ENCODE assay signal across 15 cellular contexts in the genomic region with DNA sequence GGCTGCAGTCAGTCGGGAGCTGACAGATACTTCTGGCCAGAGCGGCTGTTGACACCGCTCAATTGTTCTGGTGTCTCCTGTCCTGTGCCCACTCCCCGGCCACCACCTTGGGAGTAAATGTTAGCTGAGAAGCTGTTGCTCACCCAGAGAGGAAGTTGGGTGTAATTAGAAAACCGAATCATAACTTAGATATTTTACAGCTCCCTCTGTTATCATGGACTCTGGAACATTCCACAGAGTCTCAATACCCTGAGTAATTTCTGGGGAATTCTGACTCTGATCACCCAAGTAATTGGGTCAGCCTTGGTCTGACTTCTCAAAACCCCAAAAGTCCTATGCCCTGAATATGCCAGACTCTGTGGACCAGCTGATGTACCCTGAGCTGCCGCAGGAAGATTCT. TPM values are rescaled to one million over a fixed set of nuclear protein-coding genes. Genes with fewer than 3 reads are reported as not detected.
DNase-seq lines count a peak whose midpoint lies in the region; ATAC-seq and TF ChIP-seq lines count a peak whose summit lies in the region.
"Had no signal": no experiment of that assay in that cellular context is flagged by ENCODE, and none has a peak within 500 bp of the region (broad histone marks: within the 10 kb centered on the region; RNA-seq: fewer than 3 reads in every experiment).

No MANE protein-coding gene starts in this region.

- H3K9ac ChIP-seq in fibroblast of lung (ENCODE audit: insufficient read depth, low read length), result no peak overlapping the region

- H3K4me3 Mint-ChIP-seq in T-helper 17 cell, result no peak overlapping the region
- no peak overlapping the region for H3K4me3 Mint-ChIP-seq in CD8-positive, alpha-beta memory T cell
- H3K4me3 Mint-ChIP-seq: activated naive CD8-positive, alpha-beta T cell treated with anti-CD3 and anti-CD28 coated beads, Interleukin-2, amount 50 U/mL, for 24 hours; CD4-positive, alpha-beta memory T cell had no signal

- CTCF ChIA-PET in CD8-positive, alpha-beta memory T cell (lab: Charles Lee), result no interaction called here

- H3K4me3 ChIP-seq in fibroblast of lung (replicated peaks in 1 of 4; ENCODE audit: control extremely low read depth in 1 of 4, insufficient read depth in 1 of 4, low read depth in 3 of 4, low read length in 4 of 4), result no peak overlapping the region
- H3K4me3 ChIP-seq in CD8-positive, alpha-beta memory T cell (ENCODE audit: low read length), result no peak overlapping the region

- ATAC-seq in omental fat pad (ENCODE audit: low FRiP score) (peak; percentile 71), T-helper 17 cell (no peak)
- ATAC-seq: activated naive CD8-positive, alpha-beta T cell treated with anti-CD3 and anti-CD28 coated beads, Interleukin-2, amount 50 U/mL, for 24 hours; stimulated activated naive CD8-positive, alpha-beta T cell treated with anti-CD3 and anti-CD28 coated beads, Interleukin-15, Interleukin-2, amounts not matched to agents 100 U/mL and 50 U/mL, for 24 hours had no signal

- no peak overlapping the region for H3K4me2 ChIP-seq in fibroblast of lung (ENCODE audit: extremely low read depth, insufficient read depth, low read length)

- H3K27me3 ChIP-seq in fibroblast of lung (ENCODE audit: control insufficient read depth, insufficient read depth, low read length), result no peaks in the 10 kb centered on the region
- no peaks in the 10 kb centered on the region for H3K27me3 ChIP-seq in CD8-positive, alpha-beta memory T cell (ENCODE audit: insufficient read depth, low read length, poor library complexity, severe bottlenecking)

- no peaks in the 10 kb centered on the region for H3K4me1 ChIP-seq in fibroblast of lung (ENCODE audit: control insufficient read depth, extremely low read depth, insufficient read depth, low read length)
- H3K4me1 ChIP-seq in CD8-positive, alpha-beta memory T cell (ENCODE audit: insufficient read depth, low read length), result no peaks in the 10 kb centered on the region

- DNase-seq in EL (peak; percentile 92), RPMI7951 (ENCODE audit: low read depth) (peak; percentile 74), fibroblast of lung (ENCODE audit: low read depth in 2 of 2) (peak; percentile 20 to 97), omental fat pad (ENCODE audit: low spot score) (no peak), T-helper 17 cell (no peak), NCI-H2081 (lab: John Stamatoyannopoulos, UW) (no peak), HuH-7.5 (ENCODE audit: low spot score) (no peak)
- DNase-seq in CD8-positive, alpha-beta memory T cell, result no peak
- DNase-seq: activated CD8-positive, alpha-beta memory T cell treated with anti-CD3 and anti-CD28 coated beads, Interleukin-2, amount 50 U/mL, for 4 hours; activated naive CD8-positive, alpha-beta T cell treated with anti-CD3 and anti-CD28 coated beads, Interleukin-2, amount 50 U/mL, for 24 hours; CD4-positive, alpha-beta memory T cell; NCI-H446 treated with DMSO at 0.1 percent for 48 hours; Right ventricle myocardium superior; stimulated activated CD4-positive, alpha-beta T cell treated with anti-CD3 and anti-CD28 coated beads, Interleukin-4, amount 100 ng/mL, for 24 hours; stimulated activated naive CD8-positive, alpha-beta T cell treated with anti-CD3 and anti-CD28 coated beads, Interleukin-15, Interleukin-2, amounts not matched to agents 100 U/mL and 50 U/mL, for 24 hours had no signal

- H3K36me3 Mint-ChIP-seq in T-helper 17 cell (ENCODE audit: low read depth), result peaks cover 5% of the 10 kb centered on the region
- H3K36me3 Mint-ChIP-seq in CD8-positive, alpha-beta memory T cell, result peaks cover 0 to 4% (median 0%) of the 10 kb centered on the region in 3 donors
- H3K36me3 Mint-ChIP-seq: CD4-positive, alpha-beta memory T cell had no signal

- H3K4me1 Mint-ChIP-seq in T-helper 17 cell, result no peaks in the 10 kb centered on the region
- no peaks in the 10 kb centered on the region for H3K4me1 Mint-ChIP-seq in CD8-positive, alpha-beta memory T cell
- H3K4me1 Mint-ChIP-seq: activated naive CD8-positive, alpha-beta T cell treated with anti-CD3 and anti-CD28 coated beads, Interleukin-2, amount 50 U/mL, for 24 hours; CD4-positive, alpha-beta memory T cell had no signal

- POLR2A ChIA-PET in CD8-positive, alpha-beta memory T cell (lab: Charles Lee), result no interaction called here

- no peak overlapping the region for H3K27ac ChIP-seq in fibroblast of lung (ENCODE audit: insufficient read depth, low read length)
- no peak overlapping the region for H3K27ac ChIP-seq in CD8-positive, alpha-beta memory T cell (ENCODE audit: low read depth, low read length)

- TF ChIP-seq CTCF in fibroblast of lung (conservative IDR thresholded peaks at IDR 0.05 in 1 of 2, IDR thresholded peaks at IDR 0.05 in 1 of 2; ENCODE audit: low read depth in 1 of 2, low read length in 2 of 2) (no peak), omental fat pad (IDR thresholded peaks at IDR 0.05) (no peak)

- no peak overlapping the region for H2AFZ ChIP-seq in fibroblast of lung (ENCODE audit: low read length)

- peaks cover 0 to 2% (median 0%) of the 10 kb centered on the region in 5 donors for H3K9me3 Mint-ChIP-seq in CD8-positive, alpha-beta memory T cell

- no peaks in the 10 kb centered on the region for H3K79me2 ChIP-seq in fibroblast of lung (ENCODE audit: control insufficient read depth, insufficient read depth, low read length)

- H3K36me3 ChIP-seq in fibroblast of lung (ENCODE audit: control insufficient read depth, insufficient read depth, low read length), result no peaks in the 10 kb centered on the region
- H3K36me3 ChIP-seq in CD8-positive, alpha-beta memory T cell (ENCODE audit: insufficient read depth, low read length), result no peaks in the 10 kb centered on the region

- H3K27me3 Mint-ChIP-seq in T-helper 17 cell, result peaks cover 20% of the 10 kb centered on the region
- H3K27me3 Mint-ChIP-seq in CD8-positive, alpha-beta memory T cell, result peaks cover 11 to 35% of the 10 kb centered on the region in 2 donors

- H3K27ac Mint-ChIP-seq in T-helper 17 cell, result no peak overlapping the region
- H3K27ac Mint-ChIP-seq in CD8-positive, alpha-beta memory T cell, result no peak overlapping the region
- H3K27ac Mint-ChIP-seq: activated naive CD8-positive, alpha-beta T cell treated with anti-CD3 and anti-CD28 coated beads, Interleukin-2, amount 50 U/mL, for 24 hours; CD4-positive, alpha-beta memory T cell had no signal

- no peaks in the 10 kb centered on the region for H3K9me3 ChIP-seq in fibroblast of lung (ENCODE audit: control insufficient read depth, insufficient read depth, low read depth, low read length)
- H3K9me3 ChIP-seq in T-helper 17 cell (ENCODE audit: control insufficient read depth, low read length, poor library complexity, severe bottlenecking), result no peaks in the 10 kb centered on the region
- no peaks in the 10 kb centered on the region for H3K9me3 ChIP-seq in CD8-positive, alpha-beta memory T cell (ENCODE audit: low read length)

- H4K20me1 ChIP-seq in fibroblast of lung (ENCODE audit: control insufficient read depth, extremely low read depth, insufficient read depth, low read length), result no peaks in the 10 kb centered on the region

RNA-seq across cellular contexts. Expression of a gene that starts 58.2 kb away (rescaled TPM):
- 1.3 and 1.7 TPM in 2 replicates for total RNA-seq in RPMI7951 (2014; rRNA removed; shearing (Covaris generic))
- total RNA-seq in fibroblast of lung (0.26 TPM in 1 of 2 replicates, not detected in the other), omental fat pad (10 to 100 TPM in 1 of 4 donors, 1 to 10 TPM in 1, under 1 TPM in 2; 0.32 to 23.3 (median 5.1) TPM), T-helper 17 cell (not detected)
- polyA plus RNA-seq in fibroblast of lung, result 0.03 and 0.10 TPM in 2 replicates
- 0.05 and 0.09 TPM in 2 replicates for polyA plus RNA-seq in fibroblast of lung (2012)
- polyA minus RNA-seq in fibroblast of lung (ENCODE audit: low replicate concordance), result 2.6 TPM in 1 of 2 replicates, not detected in the other
- total RNA-seq in CD8-positive, alpha-beta memory T cell, result not detected
- polyA plus RNA-seq in CD8-positive, alpha-beta memory T cell, result not detected
- total RNA-seq: CD4-positive, alpha-beta memory T cell had no signal
- polyA plus RNA-seq: CD4-positive, alpha-beta memory T cell had no signal

Comparison
In these comparisons a context has a peak if more than half of its experiments do, and no peak if none do; other contexts are left out.
1. DNase-seq: peak in EL (single experiment), RPMI7951 (single experiment) and fibroblast of lung (2 of 2); none in omental fat pad (single experiment), T-helper 17 cell (0 of 3), CD8-positive, alpha-beta memory T cell (0 of 5), NCI-H2081 (0 of 2) and HuH-7.5 (single experiment).